ENCODE assay signal across 4 cellular contexts in genomic region chr9:22231309-22231708, GRCh38.
DNase-seq lines count a peak whose midpoint lies in the region; FAIRE-seq and TF ChIP-seq lines count a peak whose summit lies in the region.
"Not testable (repeated sequence)": the region's sequence is repeated elsewhere in the genome, so short reads cannot be mapped to it uniquely, and the experiment has no call there.

No MANE protein-coding gene starts in this region.

- peak; percentile 52 for FAIRE-seq in GM18507 (lab: Jason Lieb, UNC)

- H3K27ac Mint-ChIP-seq in endodermal cell: not testable (repeated sequence)

- peaks cover 61% of the 10 kb centered on the region for H3K9me3 Mint-ChIP-seq in endodermal cell

- H3K4me3 ChIP-seq in HEK293 (ENCODE audit: low read depth, low read length): not testable (repeated sequence)
- H3K4me3 ChIP-seq in adipocyte (ENCODE audit: low read length) (peak overlapping the region; percentile 19), endodermal cell (ENCODE audit: low read length) (peak overlapping the region; percentile 6)

- CTCF ChIA-PET in HEK293 (lab: Yijun Ruan, JAX): interaction anchor here (1.3 to 3.3 kb wide), 3 partner anchors 14 to 193 kb away, joined by 5 to 9 read pairs (median 8); no protein-coding TSS in a partner anchor

- DNase-seq in GM18507 (ENCODE audit: extremely low spot score, insufficient read length, low read depth); adipocyte (ENCODE audit: low read depth); endodermal cell: not testable (repeated sequence)

- not testable (repeated sequence) for H3K36me3 ChIP-seq in HEK293 (ENCODE audit: control insufficient read depth in 2 of 2, insufficient read depth in 1 of 2, low read length in 2 of 2); adipocyte (ENCODE audit: control insufficient read depth, insufficient read depth, low read length, severe bottlenecking); endodermal cell (ENCODE audit: control insufficient read depth, insufficient read depth, low read length)

- not testable (repeated sequence) for H3K9ac ChIP-seq in adipocyte (ENCODE audit: low read length); endodermal cell (ENCODE audit: extremely low read depth, low read length, poor library complexity, severe bottlenecking)

- POLR2A ChIA-PET in HEK293 (lab: Yijun Ruan, JAX): not testable (repeated sequence)

- H3K9me3 ChIP-seq in HEK293 (ENCODE audit: control insufficient read depth, insufficient read depth, low read depth, low read length): not testable (repeated sequence)
- peaks cover 27% of the 10 kb centered on the region for H3K9me3 ChIP-seq in adipocyte (ENCODE audit: control insufficient read depth, low read length)
- H3K9me3 ChIP-seq in endodermal cell (ENCODE audit: control insufficient read depth, low read length): peaks cover 66% of the 10 kb centered on the region

- not testable (repeated sequence) for H3K27me3 Mint-ChIP-seq in endodermal cell (ENCODE audit: insufficient read depth)

- not testable (repeated sequence) for H3K4me1 ChIP-seq in HEK293 (ENCODE audit: control insufficient read depth, insufficient read depth, low read length); adipocyte (ENCODE audit: control insufficient read depth, insufficient read depth, low read length); endodermal cell (ENCODE audit: control insufficient read depth, insufficient read depth, low read length)

- H3K27ac ChIP-seq in HEK293 (ENCODE audit: extremely low read depth, low read depth, low read length); endodermal cell (ENCODE audit: low read depth, low read length): not testable (repeated sequence)

- H3K27me3 ChIP-seq in adipocyte (replicated peaks; ENCODE audit: control insufficient read depth, insufficient read depth, low read length); endodermal cell (ENCODE audit: control insufficient read depth, insufficient read depth, low read length, poor library complexity, severe bottlenecking): not testable (repeated sequence)

- TF ChIP-seq CTCF in HEK293 (tag by site-specific recombination; IDR thresholded peaks at IDR 0.05); endodermal cell (conservative IDR thresholded peaks at IDR 0.05): not testable (repeated sequence)

- H3K36me3 Mint-ChIP-seq in endodermal cell (ENCODE audit: low read depth): peaks cover 14% of the 10 kb centered on the region

- not testable (repeated sequence) for H3K4me3 Mint-ChIP-seq in endodermal cell

- not testable (repeated sequence) for H3K4me1 Mint-ChIP-seq in endodermal cell

TF ChIP-seq in HEK293, 187 proteins besides CTCF, POLR2A, EP300 and RAD21:
- peak; percentile 89 for TF ChIP-seq ZNF529 (tag by site-specific recombination; IDR thresholded peaks at IDR 0.05; ENCODE audit: insufficient replicate concordance)
- peak; percentile 98 for TF ChIP-seq SETDB1 (IDR thresholded peaks at IDR 0.05; ENCODE audit: insufficient read length, low read length)
- TF ChIP-seq TRIM28 (IDR thresholded peaks at IDR 0.05; ENCODE audit: borderline replicate concordance, low read length): peak; percentile 63; the same call in 1 of the 2 replicates
TF ChIP-seq in HEK293: peak in this region for 3; not testable (repeated sequence) for 184.
